27 cellular contexts compared by ENCODE assay signal in the genomic region with DNA sequence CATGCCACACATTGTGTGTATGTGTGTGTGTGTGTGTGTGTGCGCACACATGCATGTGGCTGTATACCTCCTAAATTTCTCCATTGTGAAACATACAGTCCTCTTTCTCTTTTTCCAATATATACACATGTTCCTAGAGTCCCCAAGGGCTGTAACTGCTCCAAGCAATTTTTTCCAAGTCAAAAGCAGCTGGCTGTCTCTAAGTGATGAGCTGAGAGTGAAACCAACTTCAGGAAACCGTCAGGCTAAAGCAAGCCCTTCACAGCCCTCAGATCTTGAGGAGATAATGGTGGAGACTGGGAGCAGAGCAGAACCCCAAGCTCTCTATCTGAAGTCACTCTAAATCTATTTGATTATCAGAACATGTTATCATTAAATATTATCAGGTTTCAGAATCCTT.
"Had no signal": no experiment of that assay in that cellular context is flagged by ENCODE, and none has a peak within 500 bp of the region (broad histone marks: within the 10 kb centered on the region; RNA-seq: fewer than 3 reads in every experiment).

No MANE protein-coding gene starts in this region.

- H3K27me3 Mint-ChIP-seq: activated naive CD8-positive, alpha-beta T cell; progenitor cell of endocrine pancreas; stimulated activated memory B cell treated with anti-CD40 and anti-IgM and Interleukin-4, amounts not matched to agents 10 μg/mL and 1 μg/mL and 100 μg/mL, for 72 hours had no signal

- H3K4me3 Mint-ChIP-seq: activated naive CD8-positive, alpha-beta T cell; brain; dendritic cell treated with granulocyte-macrophage colony-stimulating factor and Interleukin-4, amounts not matched to agents 40 ng/mL and 50 ng/mL, for 4 days; endodermal cell; nephron progenitor cell; stimulated activated memory B cell treated with anti-CD40 and anti-IgM and Interleukin-4, amounts not matched to agents 10 μg/mL and 1 μg/mL and 100 μg/mL, for 72 hours; T-helper 1 cell treated with Interleukin-12 subunit alpha and Interleukin-12 subunit beta and Interleukin-4 antibody, amounts not matched to agents 30 μg/mL and 1 μg/mL, for 36 hours had no signal

- H3K4me1 ChIP-seq: ascending aorta, esophagus squamous epithelium, gastrocnemius medialis, left lung, lower lobe of right lung, tibial nerve had no signal

- H3K9me3 Mint-ChIP-seq: dendritic cell treated with granulocyte-macrophage colony-stimulating factor and Interleukin-4, amounts not matched to agents 40 ng/mL and 50 ng/mL, for 4 days; stimulated activated memory B cell treated with anti-CD40 and anti-IgM and Interleukin-4, amounts not matched to agents 10 μg/mL and 1 μg/mL and 100 μg/mL, for 72 hours had no signal

- H3K9me3 ChIP-seq: ascending aorta, esophagus squamous epithelium, gastrocnemius medialis, left lung, lower lobe of right lung, neutrophil, ovary, tibial nerve had no signal

- H3K36me3 ChIP-seq: ascending aorta, esophagus squamous epithelium, gastrocnemius medialis, left lung, lower lobe of right lung, neutrophil, ovary, tibial nerve had no signal

- H3K27me3 ChIP-seq: ascending aorta, esophagus squamous epithelium, gastrocnemius medialis, left lung, neutrophil, ovary had no signal

- ATAC-seq: gastrocnemius medialis; left lung; lower lobe of right lung; sciatic nerve; stimulated activated memory B cell treated with anti-CD40 and anti-IgM and Interleukin-4, amounts not matched to agents 10 μg/mL and 1 μg/mL and 100 μg/mL, for 72 hours had no signal

- DNase-seq: activated CD4-positive, alpha-beta T cell treated with anti-CD3 and anti-CD28 coated beads for 48 hours; activated CD4-positive, alpha-beta T cell treated with anti-CD3 and anti-CD28 coated beads, Interleukin-2, amount 50 U/mL, for 48 hours; activated CD8-positive, alpha-beta memory T cell treated with anti-CD3 and anti-CD28 coated beads for 24 hours; activated effector memory CD4-positive, alpha-beta T cell treated with Interleukin-2 at 50 U/mL for 16 hours; activated naive CD4-positive, alpha-beta T cell treated with Interleukin-2 at 50 U/mL for 16 hours; endodermal cell; esophagus squamous epithelium; gastrocnemius medialis; glutamatergic neuron; left lung; lower lobe of right lung; nephron progenitor cell; ovary; small intestine; stimulated activated CD4-positive, alpha-beta T cell treated with anti-CD3 and anti-CD28 coated beads, Interleukin-4, amount 100 ng/mL, for 24 hours; T-helper 9 cell had no signal

- H3K4me3 ChIP-seq: ascending aorta, esophagus squamous epithelium, gastrocnemius medialis, left lung, lower lobe of right lung, ovary, tibial nerve had no signal

- H3K27ac ChIP-seq: ascending aorta, esophagus squamous epithelium, gastrocnemius medialis, left lung, lower lobe of right lung, neutrophil, ovary, tibial nerve, VCaP had no signal

- H3K4me1 Mint-ChIP-seq: brain; endodermal cell; nephron progenitor cell; stimulated activated memory B cell treated with anti-CD40 and anti-IgM and Interleukin-4, amounts not matched to agents 10 μg/mL and 1 μg/mL and 100 μg/mL, for 72 hours had no signal

- H3K36me3 Mint-ChIP-seq: activated naive CD8-positive, alpha-beta T cell; brain; stimulated activated memory B cell treated with anti-CD40 and anti-IgM and Interleukin-4, amounts not matched to agents 10 μg/mL and 1 μg/mL and 100 μg/mL, for 72 hours had no signal

- H3K27ac Mint-ChIP-seq: activated naive CD8-positive, alpha-beta T cell; brain; dendritic cell treated with granulocyte-macrophage colony-stimulating factor and Interleukin-4, amounts not matched to agents 40 ng/mL and 50 ng/mL, for 4 days; endodermal cell; nephron progenitor cell; progenitor cell of endocrine pancreas; stimulated activated memory B cell treated with anti-CD40 and anti-IgM and Interleukin-4, amounts not matched to agents 10 μg/mL and 1 μg/mL and 100 μg/mL, for 72 hours; T-helper 1 cell treated with Interleukin-12 subunit alpha and Interleukin-12 subunit beta and Interleukin-4 antibody, amounts not matched to agents 30 μg/mL and 1 μg/mL, for 36 hours had no signal
